18 cellular contexts compared by ENCODE assay signal in the genomic region with DNA sequence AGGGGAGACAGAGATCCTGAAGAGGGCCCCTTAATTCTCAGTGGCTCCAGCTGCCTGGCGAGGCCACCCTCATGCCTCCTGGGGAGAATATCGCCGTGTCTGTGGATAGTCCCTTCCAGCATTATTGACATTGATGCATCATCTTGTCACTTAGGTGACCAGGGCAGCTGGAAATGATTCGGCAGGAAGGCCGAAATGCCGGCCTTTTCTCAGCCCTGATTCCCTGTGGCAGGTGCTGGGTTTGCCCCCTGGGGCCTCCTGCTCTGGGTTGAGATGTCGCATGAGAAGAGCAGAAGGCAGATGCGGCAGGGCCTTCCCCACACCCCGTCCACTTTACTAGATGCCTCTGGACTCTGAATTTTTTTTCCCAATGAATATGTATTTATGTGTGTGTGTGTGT.
DNase-seq lines count a peak whose midpoint lies in the region; TF ChIP-seq lines count a peak whose summit lies in the region.
"Had no signal": no experiment of that assay in that cellular context is flagged by ENCODE, and none has a peak within 500 bp of the region (broad histone marks: within the 10 kb centered on the region; RNA-seq: fewer than 3 reads in every experiment).

No MANE protein-coding gene starts in this region.

- 0 out of 2 replicates have a peak overlapping the region, but pooled peaks have one; percentile 46 for H3K9ac ChIP-seq in BLaER1
- no peak overlapping the region for H3K9ac ChIP-seq in endodermal cell (ENCODE audit: extremely low read depth, low read length, poor library complexity, severe bottlenecking)

- H3K36me3 ChIP-seq in BLaER1 (peaks cover 64% of the 10 kb centered on the region), endodermal cell (ENCODE audit: control insufficient read depth, insufficient read depth, low read length) (no peaks in the 10 kb centered on the region)
- H3K36me3 ChIP-seq: adrenal gland, brain microvascular endothelial cell, gastroesophageal sphincter had no signal

- H4K20me1 ChIP-seq in BLaER1, result peaks cover 100% of the 10 kb centered on the region

- H3K27me3 ChIP-seq in BLaER1, result no peaks in the 10 kb centered on the region
- no peaks in the 10 kb centered on the region for H3K27me3 ChIP-seq in endodermal cell (ENCODE audit: control insufficient read depth, insufficient read depth, low read length, poor library complexity, severe bottlenecking)
- H3K27me3 ChIP-seq: adrenal gland, brain microvascular endothelial cell, gastroesophageal sphincter had no signal

- H3K4me2 ChIP-seq in BLaER1, result peak overlapping the region; percentile 95

- no peaks in the 10 kb centered on the region for H3K9me3 Mint-ChIP-seq in endodermal cell
- H3K9me3 Mint-ChIP-seq: activated CD8-positive, alpha-beta T cell treated with anti-CD3 and anti-CD28 coated beads for 36 hours; neural crest cell had no signal

- H3K4me1 ChIP-seq in BLaER1, result peaks cover 61% of the 10 kb centered on the region
- H3K4me1 ChIP-seq in endodermal cell (ENCODE audit: control insufficient read depth, insufficient read depth, low read length), result peaks cover 13% of the 10 kb centered on the region
- H3K4me1 ChIP-seq: gastroesophageal sphincter had no signal

- TF ChIP-seq CTCF in endodermal cell (conservative IDR thresholded peaks at IDR 0.05), result no peak

- peaks cover 14% of the 10 kb centered on the region for H3K36me3 Mint-ChIP-seq in endodermal cell (ENCODE audit: low read depth)
- H3K36me3 Mint-ChIP-seq: stimulated activated memory B cell treated with anti-CD40 and anti-IgM and Interleukin-4, amounts not matched to agents 10 μg/mL and 1 μg/mL and 100 μg/mL, for 72 hours had no signal

- peak overlapping the region; percentile 42 for H3K27ac ChIP-seq in BLaER1
- H3K27ac ChIP-seq in endodermal cell (ENCODE audit: low read depth, low read length), result peak overlapping the region; percentile 55
- H3K27ac ChIP-seq: adrenal gland, brain microvascular endothelial cell, gastroesophageal sphincter had no signal

- no peaks in the 10 kb centered on the region for H3K27me3 Mint-ChIP-seq in endodermal cell (ENCODE audit: insufficient read depth)
- H3K27me3 Mint-ChIP-seq: activated CD8-positive, alpha-beta T cell treated with anti-CD3 and anti-CD28 coated beads for 36 hours; stimulated activated memory B cell treated with anti-CD40 and anti-IgM and Interleukin-4, amounts not matched to agents 10 μg/mL and 1 μg/mL and 100 μg/mL, for 72 hours had no signal

- H3K4me3 ChIP-seq in BLaER1 (no peak overlapping the region), endodermal cell (ENCODE audit: low read length) (no peak overlapping the region)
- H3K4me3 ChIP-seq: adrenal gland, gastroesophageal sphincter had no signal

- H3K4me3 Mint-ChIP-seq in endodermal cell, result no peak overlapping the region
- H3K4me3 Mint-ChIP-seq: activated CD8-positive, alpha-beta T cell treated with anti-CD3 and anti-CD28 coated beads for 36 hours; neural crest cell; stimulated activated memory B cell treated with anti-CD40 and anti-IgM and Interleukin-4, amounts not matched to agents 10 μg/mL and 1 μg/mL and 100 μg/mL, for 72 hours had no signal

- DNase-seq in COR-L47 (lab: John Stamatoyannopoulos, UW) (peak; percentile 58), NCI-H510A (lab: John Stamatoyannopoulos, UW) (peak; percentile 21), endodermal cell (peak; percentile 62), RPMI8226 (no peak), SW480 (ENCODE audit: low spot score) (no peak), H4 (ENCODE audit: low spot score) (no peak)
- DNase-seq: activated CD4-positive, CD25-positive, alpha-beta regulatory T cell treated with anti-CD3 and anti-CD28 coated beads, Interleukin-2, amount 50 U/mL, for 72 hours; activated CD8-positive, alpha-beta T cell treated with anti-CD3 and anti-CD28 coated beads for 36 hours; activated naive CD4-positive, alpha-beta T cell; adrenal gland; brain microvascular endothelial cell; HCEC 1CT; NCI-H1694; NCI-H446 had no signal

- H3K27ac Mint-ChIP-seq in endodermal cell, result peak overlapping the region; percentile 55
- H3K27ac Mint-ChIP-seq: activated CD8-positive, alpha-beta T cell treated with anti-CD3 and anti-CD28 coated beads for 36 hours; stimulated activated memory B cell treated with anti-CD40 and anti-IgM and Interleukin-4, amounts not matched to agents 10 μg/mL and 1 μg/mL and 100 μg/mL, for 72 hours had no signal

- H3K9me3 ChIP-seq in BLaER1 (no peaks in the 10 kb centered on the region), endodermal cell (ENCODE audit: control insufficient read depth, low read length) (no peaks in the 10 kb centered on the region)
- H3K9me3 ChIP-seq: adrenal gland, gastroesophageal sphincter had no signal

- 81 to 92% methylated on average over 5 to 9 of the region's 9 CpGs for WGBS in endodermal cell (ENCODE audit: insufficient coverage in 1 of 2, insufficient read length in 1 of 2), 2 experiments

- H3K4me1 Mint-ChIP-seq in endodermal cell, result peaks cover 30% of the 10 kb centered on the region
- H3K4me1 Mint-ChIP-seq: neural crest cell had no signal

Comparison
In these comparisons a context has a peak if more than half of its experiments do, and no peak if none do; other contexts are left out.
1. DNase-seq: peak in COR-L47 (single experiment), NCI-H510A (single experiment) and endodermal cell (single experiment); none in RPMI8226 (single experiment), SW480 (single experiment) and H4 (single experiment).